1 cellular context compared by ENCODE assay signal in genomic region chr11:394858-395655, GRCh38.
TF ChIP-seq lines count a peak whose summit lies in the region.

No MANE protein-coding gene starts in this region.

TF ChIP-seq in H1, 55 proteins besides CTCF, POLR2A, EP300 and RAD21:
- TF ChIP-seq SUZ12 (IDR thresholded peaks at IDR 0.05; ENCODE audit: low read length) = no peak
- no peak for TF ChIP-seq RXRA (IDR thresholded peaks at IDR 0.05; ENCODE audit: insufficient read depth, low read depth, low read length)
- TF ChIP-seq CREB1 (IDR thresholded peaks at IDR 0.05) = no peak
- TF ChIP-seq KDM4A (IDR thresholded peaks at IDR 0.05; ENCODE audit: low read depth, low read length, severe bottlenecking) = no peak
- TF ChIP-seq TEAD4 (IDR thresholded peaks at IDR 0.05; ENCODE audit: low read depth, low read length) = no peak
- no peak for TF ChIP-seq ZNF274 (IDR thresholded peaks at IDR 0.05; ENCODE audit: borderline replicate concordance, extremely low read depth, low read length)
- TF ChIP-seq SAP30 (IDR thresholded peaks at IDR 0.05; ENCODE audit: insufficient read depth, insufficient replicate concordance, low read length) = no peak
- TF ChIP-seq CBX5 (IDR thresholded peaks at IDR 0.05; ENCODE audit: low read depth, low read length) = no peak
- no peak for TF ChIP-seq TAF7 (optimal IDR thresholded peaks at IDR 0.05; ENCODE audit: borderline replicate concordance, low read depth, low read length)
- no peak for TF ChIP-seq PHF8 (conservative IDR thresholded peaks at IDR 0.05; ENCODE audit: low read depth, low read length)
- no peak for TF ChIP-seq E2F6 (IDR thresholded peaks at IDR 0.05)
- no peak for TF ChIP-seq RFX5 (IDR thresholded peaks at IDR 0.05; ENCODE audit: borderline replicate concordance, low read depth, low read length)
- no peak for TF ChIP-seq MAX (IDR thresholded peaks at IDR 0.05)
- TF ChIP-seq YY1 (IDR thresholded peaks at IDR 0.05; ENCODE audit: low read depth, low read length) = no peak
- TF ChIP-seq CEBPB (IDR thresholded peaks at IDR 0.05; ENCODE audit: low read depth, low read length) = no peak
- no peak for TF ChIP-seq GABPA (IDR thresholded peaks at IDR 0.05; ENCODE audit: borderline replicate concordance, insufficient read depth, low read length)
